In the genomic region with DNA sequence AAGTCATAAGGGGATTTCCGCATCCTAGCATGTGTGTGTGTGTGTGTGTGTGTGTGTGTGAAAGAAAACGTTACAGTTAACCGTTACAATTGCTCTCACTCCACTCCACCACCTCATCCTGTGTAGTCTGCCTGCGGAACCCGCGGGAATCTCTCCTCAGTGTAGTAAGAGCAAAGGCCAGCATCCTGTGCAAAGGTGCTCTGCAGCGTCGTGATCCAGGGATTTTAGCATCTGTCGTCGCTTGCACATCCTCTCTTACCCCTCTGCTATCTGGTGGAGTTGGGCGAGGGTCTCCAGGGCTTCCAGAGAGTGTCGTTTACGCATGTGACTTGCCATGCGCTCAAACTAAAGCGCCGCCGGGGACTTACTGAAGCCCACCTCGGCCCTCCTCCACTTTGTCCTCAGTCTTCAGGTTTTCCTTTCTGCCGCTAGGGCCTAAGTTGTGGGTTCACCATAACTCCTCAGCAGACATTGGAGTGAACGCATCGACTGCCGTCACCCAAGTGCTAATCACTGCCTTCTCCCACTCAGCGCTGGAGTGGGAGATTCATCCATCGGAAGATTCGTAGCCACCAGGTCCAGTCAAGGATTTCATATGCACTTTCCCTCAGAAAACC, we compare ENCODE assay signal across 11 cellular contexts. TPM values are rescaled to one million over a fixed set of nuclear protein-coding genes. Genes with fewer than 3 reads are reported as not detected.
DNase-seq lines count a peak whose midpoint lies in the region; ATAC-seq, FAIRE-seq and TF ChIP-seq lines count a peak whose summit lies in the region.
"Had no signal": no experiment of that assay in that cellular context is flagged by ENCODE, and none has a peak within 500 bp of the region (broad histone marks: within the 10 kb centered on the region; RNA-seq: fewer than 3 reads in every experiment).

No MANE protein-coding gene starts in this region.

- H3K79me1 ChIP-seq in neuronal stem cell (ENCODE audit: low read depth, low read length), result no peaks in the 10 kb centered on the region

- no peak overlapping the region for H3K9ac ChIP-seq in neuronal stem cell (ENCODE audit: low read depth, low read length, poor library complexity)

- H3K23ac ChIP-seq in neuronal stem cell (ENCODE audit: low read depth, low read length, poor library complexity), result no peak overlapping the region

- peak; percentile 26 for FAIRE-seq in GM12891 (lab: Jason Lieb, UNC)

- H2BK12ac ChIP-seq in neuronal stem cell (ENCODE audit: low read length), result no peak overlapping the region

- no peak overlapping the region for H4K8ac ChIP-seq in neuronal stem cell (ENCODE audit: low read depth, low read length)

- TF ChIP-seq CTCF in RWPE2 (IDR thresholded peaks at IDR 0.05; ENCODE audit: poor library complexity, severe bottlenecking) (no peak), epithelial cell of proximal tubule (conservative IDR thresholded peaks at IDR 0.05; ENCODE audit: low read depth, low read length) (peak; percentile 14)

- H2AFZ ChIP-seq in neuronal stem cell (ENCODE audit: low read length), result peak overlapping the region; percentile 33

- H3K36me3 ChIP-seq in RWPE2 (ENCODE audit: low read depth), result peaks cover 32% of the 10 kb centered on the region
- no peaks in the 10 kb centered on the region for H3K36me3 ChIP-seq in neuronal stem cell (replicated peaks in 1 of 2; ENCODE audit: control insufficient read depth in 2 of 2, insufficient read depth in 2 of 2, low read length in 2 of 2)
- H3K36me3 ChIP-seq: SJCRH30 had no signal

- H2BK15ac ChIP-seq in neuronal stem cell (ENCODE audit: low read length), result no peak overlapping the region

- H2AK5ac ChIP-seq in neuronal stem cell (ENCODE audit: low read depth, low read length), result no peak overlapping the region

- H3K4me1 ChIP-seq in RWPE2 (ENCODE audit: insufficient read depth, poor library complexity, severe bottlenecking) (peaks cover 33% of the 10 kb centered on the region), neuronal stem cell (ENCODE audit: control insufficient read depth in 2 of 2, insufficient read depth in 1 of 2, low read depth in 1 of 2, low read length in 2 of 2) (peaks cover 0 to 3% of the 10 kb centered on the region in 2 donors)

- H4K91ac ChIP-seq in neuronal stem cell (ENCODE audit: low read depth, low read length, poor library complexity), result no peak overlapping the region

- no peak overlapping the region for H3K4me3 ChIP-seq in RWPE2 (ENCODE audit: severe bottlenecking)
- H3K4me3 ChIP-seq in epithelial cell of proximal tubule (ENCODE audit: low read depth, low read length), result peak overlapping the region; percentile 43
- no peak overlapping the region for H3K4me3 ChIP-seq in neuronal stem cell (ENCODE audit: low read length in 2 of 2)
- H3K4me3 ChIP-seq: SJCRH30 had no signal

- H3K14ac ChIP-seq in neuronal stem cell (ENCODE audit: low read length), result no peak overlapping the region

- no peak for ATAC-seq in RWPE2 (ENCODE audit: low read depth)
- no peak for ATAC-seq in HG03469 (IDR thresholded peaks at IDR 0.05; ENCODE audit: unreplicated experiment)

- H2BK120ac ChIP-seq in neuronal stem cell (ENCODE audit: low read depth, low read length), result no peak overlapping the region

- no peaks in the 10 kb centered on the region for H3K27me3 ChIP-seq in RWPE2 (ENCODE audit: insufficient read depth, poor library complexity, severe bottlenecking)
- H3K27me3 ChIP-seq in neuronal stem cell (ENCODE audit: control insufficient read depth in 3 of 3, insufficient read depth in 3 of 3, low read depth in 1 of 3, low read length in 3 of 3), result peaks cover 5 to 77% (median 25%) of the 10 kb centered on the region in 3 experiments
- H3K27me3 ChIP-seq: SJCRH30 had no signal

- no peaks in the 10 kb centered on the region for H3K9me3 ChIP-seq in RWPE2 (ENCODE audit: severe bottlenecking)
- no peaks in the 10 kb centered on the region for H3K9me3 ChIP-seq in neuronal stem cell (replicated peaks in 1 of 2; ENCODE audit: control insufficient read depth in 2 of 2, insufficient read depth in 1 of 2, low read depth in 1 of 2, low read length in 2 of 2)
- H3K9me3 ChIP-seq: SJCRH30 had no signal

- TF ChIP-seq POLR2A in GM12891 (IDR thresholded peaks at IDR 0.05; ENCODE audit: low read depth, low read length), result no peak

- no CpG with 5 or more reads among the region's 25 CpGs for WGBS in neuronal stem cell (ENCODE audit: extremely low coverage in 2 of 2, insufficient read length in 2 of 2, insufficient replicate concordance in 1 of 2), 2 donors

- no peak overlapping the region for H3K18ac ChIP-seq in neuronal stem cell (ENCODE audit: low read length)

- H3K27ac ChIP-seq in RWPE2 (ENCODE audit: poor library complexity, severe bottlenecking), result peak overlapping the region; percentile 18
- no peak overlapping the region for H3K27ac ChIP-seq in neuronal stem cell (replicated peaks; ENCODE audit: low read length)
- H3K27ac ChIP-seq: SJCRH30 had no signal

- no peak overlapping the region for H3K4me2 ChIP-seq in neuronal stem cell (ENCODE audit: insufficient read depth, low read length, poor library complexity, severe bottlenecking)

- H3K4ac ChIP-seq in neuronal stem cell (ENCODE audit: low read length), result no peak overlapping the region

- no peak overlapping the region for H2BK5ac ChIP-seq in neuronal stem cell (ENCODE audit: low read length)

- DNase-seq in GM12891 (ENCODE audit: insufficient read length, low spot score), result no peak
- no peak for DNase-seq in RWPE2 (ENCODE audit: low spot score)
- no peak for DNase-seq in epithelial cell of proximal tubule (ENCODE audit: low read depth)
- no peak for DNase-seq in neuronal stem cell (ENCODE audit: low spot score)
- no peak for DNase-seq in LoVo (ENCODE audit: low spot score)
- no peak for DNase-seq in stimulated activated CD8-positive, alpha-beta memory T cell treated with anti-CD3 and anti-CD28 coated beads, Interleukin-4, amount 100 ng/mL, for 48 hours
- no peak for DNase-seq in anterior cingulate cortex (lab: John Stamatoyannopoulos, UW)
- DNase-seq: activated T-cell treated with anti-CD3 and anti-CD28 coated beads for 4 hours, SJCRH30 had no signal

TF ChIP-seq in GM12891, 5 proteins besides CTCF, POLR2A, EP300 and RAD21:
- no peak for TF ChIP-seq POLR2AphosphoS5 (IDR thresholded peaks at IDR 0.05; ENCODE audit: low read depth, low read length)
- TF ChIP-seq PAX5 (IDR thresholded peaks at IDR 0.05; ENCODE audit: insufficient read depth, low read length, severe bottlenecking), result no peak
- no peak for TF ChIP-seq POU2F2 (IDR thresholded peaks at IDR 0.05; ENCODE audit: low read depth, low read length)
- no peak for TF ChIP-seq TAF1 (IDR thresholded peaks at IDR 0.05; ENCODE audit: low read depth, low read length)
- TF ChIP-seq SPI1 (IDR thresholded peaks at IDR 0.05; ENCODE audit: low read depth, low read length), result no peak

RNA-seq across cellular contexts. Expression of gene CDKN2B, which starts 3.9 kb away (rescaled TPM):
- not detected for polyA plus RNA-seq in GM12891 (2012; ENCODE audit: low read depth, missing spikeins)
- 12.3 and 25.9 TPM in 2 replicates for total RNA-seq in epithelial cell of proximal tubule
- polyA plus RNA-seq in neuronal stem cell (2013, experiment 1 of 2), result 0.04 TPM
- polyA plus RNA-seq in neuronal stem cell (2013, experiment 2 of 2), result 0.11 TPM

RNA-seq across cellular contexts. Expression of gene CDKN2B-AS1, which starts 10.6 kb away (rescaled TPM):
- 0.14 TPM for polyA plus RNA-seq in GM12891 (2012; ENCODE audit: low read depth, missing spikeins)
- total RNA-seq in epithelial cell of proximal tubule, result 0.87 TPM in 1 of 2 replicates, not detected in the other
- polyA plus RNA-seq in neuronal stem cell (2013, experiment 1 of 2), result 0.06 TPM
- 0.03 TPM for polyA plus RNA-seq in neuronal stem cell (2013, experiment 2 of 2)
- total RNA-seq: G401 had no signal

RNA-seq across cellular contexts. Expression of gene CDKN2A, which starts 11.0 kb away (rescaled TPM):
- polyA plus RNA-seq in GM12891 (2012; ENCODE audit: low read depth, missing spikeins), result 5.8 TPM
- 22.4 and 47.7 TPM in 2 replicates for total RNA-seq in epithelial cell of proximal tubule
- 0.10 TPM for polyA plus RNA-seq in neuronal stem cell (2013, experiment 1 of 2)
- polyA plus RNA-seq in neuronal stem cell (2013, experiment 2 of 2), result 0.12 TPM
